Comparison of ENCODE assay signal across 17 cellular contexts in the genomic region with DNA sequence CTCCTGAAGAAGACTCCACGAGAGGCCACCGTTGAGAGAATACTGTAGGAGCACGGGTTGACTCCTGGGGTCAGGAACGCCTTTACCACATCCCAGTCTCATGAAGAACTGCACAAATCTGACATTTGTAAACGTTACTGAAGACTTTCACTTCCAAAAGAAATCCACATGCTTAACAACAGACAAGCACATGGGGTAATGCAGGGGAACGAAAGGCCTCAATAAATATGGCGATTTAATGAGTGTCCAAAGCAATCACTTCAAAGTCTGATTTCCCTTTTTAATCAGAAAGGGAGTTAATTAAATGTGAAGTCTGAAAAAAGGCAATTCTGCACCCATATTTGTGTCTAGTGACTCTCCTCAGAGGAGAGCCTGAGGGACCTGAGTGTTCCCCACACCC.
"Had no signal": no experiment of that assay in that cellular context is flagged by ENCODE, and none has a peak within 500 bp of the region (broad histone marks: within the 10 kb centered on the region; RNA-seq: fewer than 3 reads in every experiment).

No MANE protein-coding gene starts in this region.

- H3K4me3 Mint-ChIP-seq: naive B cell, nephron had no signal

- H3K27me3 ChIP-seq: left lung, pancreas, testis, tibial nerve, upper lobe of right lung, vagina had no signal

- H3K4me1 ChIP-seq: left lung, pancreas, prostate gland, spleen, testis, upper lobe of right lung, vagina had no signal

- H3K9me3 ChIP-seq: left lung, pancreas, prostate gland, spleen, testis, tibial nerve, upper lobe of right lung, vagina had no signal

- H3K27ac ChIP-seq: coronary artery, left lung, pancreas, prostate gland, spleen, testis, tibial nerve, upper lobe of right lung, vagina had no signal

- H3K27ac Mint-ChIP-seq: naive B cell, nephron had no signal

- H3K36me3 Mint-ChIP-seq: naive B cell had no signal

- H3K4me3 ChIP-seq: coronary artery, left lung, pancreas, prostate gland, spleen, testis, tibial nerve, upper lobe of right lung, vagina had no signal

- H3K4me1 Mint-ChIP-seq: naive B cell had no signal

- DNase-seq: effector CD8-positive, alpha-beta T cell; foreskin melanocyte; islet precursor cell; left lung; mesendoderm; naive B cell; spleen; stimulated activated CD4-positive, alpha-beta T cell treated with anti-CD3 and anti-CD28 coated beads, Interleukin-2, amount 100 ng/mL, for 24 hours; stimulated activated naive CD8-positive, alpha-beta T cell treated with anti-CD3 and anti-CD28 coated beads, Interleukin-15, Interleukin-2, amounts not matched to agents 100 U/mL and 50 U/mL, for 24 hours; upper lobe of right lung had no signal

- ATAC-seq: left lung; stimulated activated naive CD8-positive, alpha-beta T cell treated with anti-CD3 and anti-CD28 coated beads, Interleukin-15, Interleukin-2, amounts not matched to agents 100 U/mL and 50 U/mL, for 24 hours; upper lobe of right lung had no signal

- H3K9me3 Mint-ChIP-seq: naive B cell, nephron had no signal

- H3K36me3 ChIP-seq: left lung, pancreas, prostate gland, spleen, upper lobe of right lung, vagina had no signal
